Comparison of ENCODE assay signal across 8 cellular contexts in genomic region chrX:41705680-41706374, GRCh38. TPM values are rescaled to one million over a fixed set of nuclear protein-coding genes. Genes with fewer than 3 reads are reported as not detected.
DNase-seq lines count a peak whose midpoint lies in the region; ATAC-seq, FAIRE-seq and TF ChIP-seq lines count a peak whose summit lies in the region.

No MANE protein-coding gene starts in this region.

- H3K27me3 ChIP-seq in spleen (replicated peaks in 1 of 7): no peaks in the 10 kb centered on the region
- no peaks in the 10 kb centered on the region for H3K27me3 ChIP-seq in SJCRH30

- H3K4me3 ChIP-seq in spleen (no peak overlapping the region), SJCRH30 (no peak overlapping the region)

- no peak overlapping the region for H3K4me3 Mint-ChIP-seq in activated CD4-positive, alpha-beta T cell treated with anti-CD3 and anti-CD28 coated beads, Interleukin-2, amount 10 ng/mL, durations not matched to agents 7 days and 5 days

- H3K36me3 ChIP-seq in spleen (no peaks in the 10 kb centered on the region), SJCRH30 (no peaks in the 10 kb centered on the region)

- H3K9me3 Mint-ChIP-seq in activated CD4-positive, alpha-beta T cell treated with anti-CD3 and anti-CD28 coated beads, Interleukin-2, amount 10 ng/mL, durations not matched to agents 7 days and 5 days: no peaks in the 10 kb centered on the region

- H3K9me3 ChIP-seq in spleen: no peaks in the 10 kb centered on the region
- H3K9me3 ChIP-seq in SJCRH30 (replicated peaks): no peaks in the 10 kb centered on the region

- TF ChIP-seq POLR2A in spleen (IDR thresholded peaks at IDR 0.05): no peak

- H3K4me1 Mint-ChIP-seq in activated CD4-positive, alpha-beta T cell treated with anti-CD3 and anti-CD28 coated beads, Interleukin-2, amount 10 ng/mL, durations not matched to agents 7 days and 5 days: peaks cover 25% of the 10 kb centered on the region

- 11 to 36% (median 27%) methylated on average over 3 of the region's 3 CpGs for WGBS in spleen, 5 donors

- FAIRE-seq in RCC 7860 (lab: Jason Lieb, UNC): no peak

- H3K27ac ChIP-seq in spleen (peak overlapping the region in 7 of 8 donors; percentile 22 to 85 (median 74)), SJCRH30 (no peak overlapping the region)

- peaks cover 3% of the 10 kb centered on the region for H3K36me3 Mint-ChIP-seq in activated CD4-positive, alpha-beta T cell treated with anti-CD3 and anti-CD28 coated beads, Interleukin-2, amount 10 ng/mL, durations not matched to agents 7 days and 5 days (ENCODE audit: low read depth)

- peak overlapping the region; percentile 85 for H3K27ac Mint-ChIP-seq in activated CD4-positive, alpha-beta T cell treated with anti-CD3 and anti-CD28 coated beads, Interleukin-2, amount 10 ng/mL, durations not matched to agents 7 days and 5 days

- CTCF ChIA-PET in activated CD4-positive, alpha-beta T cell treated with anti-CD3 and anti-CD28 coated beads, Interleukin-2, amount 10 ng/mL, durations not matched to agents 7 days and 5 days (lab: Charles Lee): interaction anchor here (1.0 kb wide), 1 partner anchor 10 kb away, joined by 5 read pairs; no protein-coding TSS in a partner anchor

- H3K4me1 ChIP-seq in spleen: peaks cover 15 to 54% (median 28%) of the 10 kb centered on the region in 6 donors
- no peaks in the 10 kb centered on the region for H3K4me1 ChIP-seq in SJCRH30

- POLR2A ChIA-PET in activated CD4-positive, alpha-beta T cell treated with anti-CD3 and anti-CD28 coated beads, Interleukin-2, amount 10 ng/mL, durations not matched to agents 7 days and 5 days (lab: Charles Lee): no interaction called here

- DNase-seq in activated CD4-positive, alpha-beta T cell treated with anti-CD3 and anti-CD28 coated beads, Interleukin-2, amount 10 ng/mL, durations not matched to agents 7 days and 5 days: no peak
- no peak for DNase-seq in activated CD4-positive, alpha-beta T cell treated with anti-CD3 and anti-CD28 coated beads for 4 hours
- DNase-seq in RPMI8226: peak; percentile 75
- no peak for DNase-seq in spleen
- DNase-seq in SJCRH30: no peak
- DNase-seq in RCC 7860 (ENCODE audit: low spot score): no peak
- DNase-seq in AG08396 (ENCODE audit: low spot score): no peak

- ATAC-seq in HG02884 (IDR thresholded peaks at IDR 0.05; ENCODE audit: unreplicated experiment): peak; percentile 80

- TF ChIP-seq CTCF in spleen (IDR thresholded peaks at IDR 0.05 in 8 of 11, conservative IDR thresholded peaks at IDR 0.05 in 3 of 11): no peak

- intact Hi-C loops in spleen (cut with DNase I; ENCODE audit: low total_unique reads): no loop called here

- no peaks in the 10 kb centered on the region for H3K27me3 Mint-ChIP-seq in activated CD4-positive, alpha-beta T cell treated with anti-CD3 and anti-CD28 coated beads, Interleukin-2, amount 10 ng/mL, durations not matched to agents 7 days and 5 days

RNA-seq across cellular contexts. Expression of gene GPR34, which starts 17.1 kb away (rescaled TPM):
- under 1 TPM in 1 of 2 experiments, not detected in 1; 0.17 TPM for total RNA-seq in activated CD4-positive, alpha-beta T cell treated with anti-CD3 and anti-CD28 coated beads, Interleukin-2, amount 10 ng/mL, durations not matched to agents 7 days and 5 days
- total RNA-seq in spleen: 10 to 100 TPM in 6 of 7 donors, 1 to 10 TPM in 1; 7.4 to 45.1 (median 23.7) TPM
- polyA plus RNA-seq in spleen: 10 to 100 TPM in 1 of 3 donors, 1 to 10 TPM in 2; 5.5 to 10.1 (median 6.2) TPM
- not detected in 2 replicates for total RNA-seq in SJCRH30 (2014; rRNA removed; shearing (Covaris generic))

RNA-seq across cellular contexts. Expression of gene GPR82, which starts 18.2 kb away (rescaled TPM):
- not detected for total RNA-seq in activated CD4-positive, alpha-beta T cell treated with anti-CD3 and anti-CD28 coated beads, Interleukin-2, amount 10 ng/mL, durations not matched to agents 7 days and 5 days
- total RNA-seq in spleen: 1 to 10 TPM in 1 of 7 donors, under 1 TPM in 6; 0.33 to 1.7 (median 0.51) TPM
- polyA plus RNA-seq in spleen: under 1 TPM; 0.26 to 0.49 (median 0.26) TPM
- not detected in 2 replicates for total RNA-seq in SJCRH30 (2014; rRNA removed; shearing (Covaris generic))
